ENCODE assay signal across 19 cellular contexts in the genomic region with DNA sequence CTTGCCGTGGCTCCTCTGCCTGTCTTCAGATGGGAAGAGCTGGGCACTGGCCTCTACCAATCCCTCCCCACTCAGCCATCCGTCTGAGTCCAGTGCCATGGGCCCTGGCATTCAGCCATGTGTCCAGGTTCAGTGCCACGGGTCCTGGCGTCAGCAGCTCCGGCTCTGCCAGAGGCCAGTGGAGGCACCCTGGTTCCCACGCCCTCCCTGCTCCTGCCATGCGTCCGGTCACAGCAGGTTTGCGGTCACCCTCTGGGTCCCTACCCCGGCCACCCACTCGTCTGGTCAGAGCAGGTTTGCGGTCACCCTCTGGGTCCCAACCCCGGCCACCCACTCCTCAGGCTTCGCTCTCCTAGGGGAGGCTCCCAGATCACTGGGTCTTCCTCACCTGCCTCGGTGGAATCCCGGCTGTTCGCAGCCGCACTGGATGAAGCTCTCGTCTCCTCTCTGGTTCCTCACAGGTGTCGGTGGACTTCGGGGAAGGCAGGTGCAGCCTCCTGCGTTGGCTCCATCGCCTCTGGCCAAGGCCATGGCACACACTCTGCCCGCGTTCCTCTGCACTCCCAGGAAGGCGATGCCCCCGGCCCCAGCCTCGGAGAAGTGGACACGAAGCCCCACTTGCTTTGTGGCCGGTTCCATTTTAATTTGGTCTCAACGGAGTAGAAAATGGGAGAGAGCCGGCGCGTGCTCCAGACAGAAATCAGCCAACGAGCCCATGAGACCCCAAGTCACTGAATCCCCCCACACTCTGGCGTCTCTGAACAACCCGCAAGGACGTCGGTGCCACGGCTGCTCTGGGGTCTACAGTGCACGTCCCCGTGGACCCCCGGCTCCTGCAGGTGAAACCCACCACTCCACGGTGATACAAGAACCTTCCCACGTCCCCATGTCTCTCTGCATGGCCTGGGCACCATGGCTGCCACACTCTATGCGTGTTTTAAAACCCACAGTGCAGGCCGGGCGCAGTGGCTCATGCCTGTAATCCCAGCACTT. TPM values are rescaled to one million over a fixed set of nuclear protein-coding genes. Genes with fewer than 3 reads are reported as not detected.
A peak's percentile ranks its signal among the peaks of the same experiment; 100 is the strongest.
DNase-seq lines count a peak whose midpoint lies in the region; ATAC-seq and TF ChIP-seq lines count a peak whose summit lies in the region.
"Had no signal": no experiment of that assay in that cellular context is flagged by ENCODE, and none has a peak within 500 bp of the region (broad histone marks: within the 10 kb centered on the region; RNA-seq: fewer than 3 reads in every experiment).

No MANE protein-coding gene starts in this region.

- H3K79me2 ChIP-seq in osteoblast (ENCODE audit: insufficient read depth, low read length) = no peaks in the 10 kb centered on the region

- no peak overlapping the region for H3K4me3 ChIP-seq in osteoblast (ENCODE audit: insufficient read depth, low read length)
- H3K4me3 ChIP-seq: Peyer's patch had no signal

- H4K20me1 ChIP-seq in osteoblast (ENCODE audit: insufficient read depth, low read length) = no peaks in the 10 kb centered on the region

- no peaks in the 10 kb centered on the region for H3K9me3 Mint-ChIP-seq in T-helper 2 cell treated with Interferon-gamma antibody and Interleukin-4, amounts not matched to agents 5 μg/mL and 100 μg/mL, for 36 hours
- H3K9me3 Mint-ChIP-seq in CD4-positive, alpha-beta T cell = no peaks in the 10 kb centered on the region
- H3K9me3 Mint-ChIP-seq in glutamatergic neuron (ENCODE audit: unreplicated experiment) = peaks cover 19% of the 10 kb centered on the region

- H3K36me3 ChIP-seq in osteoblast (ENCODE audit: insufficient read depth, low read length) = no peaks in the 10 kb centered on the region
- H3K36me3 ChIP-seq: BE2C, Peyer's patch had no signal

- no peaks in the 10 kb centered on the region for H3K27me3 ChIP-seq in CD4-positive, alpha-beta T cell (ENCODE audit: control insufficient read depth, insufficient read depth, low read length)
- peaks cover under 1% of the 10 kb centered on the region for H3K27me3 ChIP-seq in osteoblast (ENCODE audit: insufficient read depth, low read length)
- H3K27me3 ChIP-seq: Peyer's patch had no signal

- H3K4me2 ChIP-seq in osteoblast (ENCODE audit: insufficient read depth, low read length) = no peak overlapping the region

- intact Hi-C loops in CD4-positive, alpha-beta T cell (cut with DNase I, micrococcal nuclease) = no loop called here

- CTCF ChIA-PET in CD4-positive, alpha-beta T cell (lab: Charles Lee) = no interaction called here

- no peak overlapping the region for H2AFZ ChIP-seq in osteoblast (ENCODE audit: low read length)

- peaks cover 35% of the 10 kb centered on the region for H3K4me1 Mint-ChIP-seq in T-helper 2 cell treated with Interferon-gamma antibody and Interleukin-4, amounts not matched to agents 5 μg/mL and 100 μg/mL, for 36 hours (ENCODE audit: low read depth)
- peaks cover 65% of the 10 kb centered on the region for H3K4me1 Mint-ChIP-seq in CD4-positive, alpha-beta T cell (ENCODE audit: low read depth)
- peaks cover 29% of the 10 kb centered on the region for H3K4me1 Mint-ChIP-seq in glutamatergic neuron (ENCODE audit: low read depth, unreplicated experiment)

- no peak for TF ChIP-seq CTCF in CD4-positive, alpha-beta T cell (IDR thresholded peaks at IDR 0.05)
- TF ChIP-seq CTCF in glutamatergic neuron (IDR thresholded peaks at IDR 0.05; ENCODE audit: partially characterized antibody, unreplicated experiment) = no peak
- TF ChIP-seq CTCF in osteoblast (IDR thresholded peaks at IDR 0.05; ENCODE audit: extremely low read depth, low read depth, low read length) = no peak

- H3K9me3 ChIP-seq in CD4-positive, alpha-beta T cell (ENCODE audit: control insufficient read depth, low read length) = no peaks in the 10 kb centered on the region
- no peaks in the 10 kb centered on the region for H3K9me3 ChIP-seq in osteoblast (ENCODE audit: low read depth, low read length)
- H3K9me3 ChIP-seq: BE2C, Peyer's patch had no signal

- peaks cover 3% of the 10 kb centered on the region for H3K36me3 Mint-ChIP-seq in T-helper 2 cell treated with Interferon-gamma antibody and Interleukin-4, amounts not matched to agents 5 μg/mL and 100 μg/mL, for 36 hours (ENCODE audit: low read depth)
- H3K36me3 Mint-ChIP-seq in CD4-positive, alpha-beta T cell (ENCODE audit: low read depth) = peaks cover 6% of the 10 kb centered on the region
- H3K36me3 Mint-ChIP-seq in glutamatergic neuron (ENCODE audit: unreplicated experiment) = peaks cover 9% of the 10 kb centered on the region

- no peak for ATAC-seq in CD4-positive, alpha-beta T cell (ENCODE audit: poor library complexity)
- ATAC-seq in HG02852 (IDR thresholded peaks at IDR 0.05; ENCODE audit: unreplicated experiment) = no peak
- ATAC-seq: Right ventricle myocardium inferior had no signal

- no peaks in the 10 kb centered on the region for H3K4me1 ChIP-seq in osteoblast (ENCODE audit: insufficient read depth, low read length)
- H3K4me1 ChIP-seq: BE2C had no signal

- no peak for DNase-seq in T-helper 2 cell treated with Interferon-gamma antibody and Interleukin-4, amounts not matched to agents 5 μg/mL and 100 μg/mL, for 36 hours (ENCODE audit: low spot score)
- DNase-seq in T-helper 2 cell (no peak), glutamatergic neuron (no peak), osteoblast (ENCODE audit: insufficient read length, low spot score, missing footprints) (peak; percentile 83), NCI-H2081 (lab: John Stamatoyannopoulos, UW) (no peak)
- no peak for DNase-seq in CD4-positive, alpha-beta T cell
- DNase-seq in stimulated activated CD4-positive, alpha-beta T cell treated with anti-CD3 and anti-CD28 coated beads, Interleukin-1b, Interleukin-23, amount 100 ng/mL, for 48 hours = no peak
- DNase-seq: 8988T, BE2C, GF-D8, GOT3, KBM-7, NCI-H1417 treated with DMSO at 0.1 percent for 48 hours, NCI-H2029 treated with DMSO at 0.1 percent for 48 hours, NCI-H510A treated with DMSO at 0.1 percent for 48 hours, NCI-H82, Peyer's patch had no signal

- H3K27ac Mint-ChIP-seq in T-helper 2 cell treated with Interferon-gamma antibody and Interleukin-4, amounts not matched to agents 5 μg/mL and 100 μg/mL, for 36 hours = peak overlapping the region; percentile 36
- peak overlapping the region; percentile 39 for H3K27ac Mint-ChIP-seq in CD4-positive, alpha-beta T cell
- no peak overlapping the region for H3K27ac Mint-ChIP-seq in glutamatergic neuron (ENCODE audit: unreplicated experiment)

- no peaks in the 10 kb centered on the region for H3K27me3 Mint-ChIP-seq in T-helper 2 cell treated with Interferon-gamma antibody and Interleukin-4, amounts not matched to agents 5 μg/mL and 100 μg/mL, for 36 hours (ENCODE audit: low read depth)
- no peaks in the 10 kb centered on the region for H3K27me3 Mint-ChIP-seq in CD4-positive, alpha-beta T cell
- H3K27me3 Mint-ChIP-seq in glutamatergic neuron (ENCODE audit: unreplicated experiment) = peaks cover 24% of the 10 kb centered on the region

- H3K27ac ChIP-seq in CD4-positive, alpha-beta T cell (ENCODE audit: low read depth, low read length) = no peak overlapping the region
- no peak overlapping the region for H3K27ac ChIP-seq in osteoblast (ENCODE audit: low read depth, low read length)
- H3K27ac ChIP-seq: Peyer's patch had no signal

- POLR2A ChIA-PET in CD4-positive, alpha-beta T cell (lab: Charles Lee) = interaction anchor here (0.9 kb wide), 1 partner anchor 12 kb away, joined by 3 read pairs; no protein-coding TSS in a partner anchor

- no peak overlapping the region for H3K4me3 Mint-ChIP-seq in T-helper 2 cell treated with Interferon-gamma antibody and Interleukin-4, amounts not matched to agents 5 μg/mL and 100 μg/mL, for 36 hours
- H3K4me3 Mint-ChIP-seq in CD4-positive, alpha-beta T cell = no peak overlapping the region
- H3K4me3 Mint-ChIP-seq in glutamatergic neuron (ENCODE audit: unreplicated experiment) = peak overlapping the region; percentile 15

RNA-seq across cellular contexts. Expression of gene FBRSL1, which starts 47.8 kb away (rescaled TPM):
- total RNA-seq in CD4-positive, alpha-beta T cell = 10 to 100 TPM; 75.8 to 80.7 TPM
- total RNA-seq in glutamatergic neuron (ENCODE audit: unreplicated experiment) (211 TPM), osteoblast (2.7 and 12.3 TPM in 2 replicates)
